ENCODE assay signal across 1 cellular context in genomic region chr1:100378956-100379355, GRCh38.
TF ChIP-seq lines count a peak whose summit lies in the region.

No MANE protein-coding gene starts in this region.

TF ChIP-seq in GM12878, 131 proteins besides CTCF, POLR2A, EP300 and RAD21:
- TF ChIP-seq E4F1 (IDR thresholded peaks at IDR 0.05; ENCODE audit: borderline replicate concordance, partially characterized antibody) (no peak), ZNF24 (IDR thresholded peaks at IDR 0.05) (no peak), HCFC1 (IDR thresholded peaks at IDR 0.05; ENCODE audit: low read length) (no peak), CUX1 (IDR thresholded peaks at IDR 0.05; ENCODE audit: insufficient replicate concordance, low read depth, low read length) (no peak)
TF ChIP-seq in GM12878: peak in this region for 0.
